ENCODE assay signal across 14 cellular contexts in genomic region chr9:120852240-120853018, GRCh38. TPM values are rescaled to one million over a fixed set of nuclear protein-coding genes. Genes with fewer than 3 reads are reported as not detected.
DNase-seq lines count a peak whose midpoint lies in the region; ATAC-seq and TF ChIP-seq lines count a peak whose summit lies in the region.
"Had no signal": no experiment of that assay in that cellular context is flagged by ENCODE, and none has a peak within 500 bp of the region (broad histone marks: within the 10 kb centered on the region; RNA-seq: fewer than 3 reads in every experiment).

No MANE protein-coding gene starts in this region.

- H3K4me1 Mint-ChIP-seq in CD4-positive, CD25-positive, alpha-beta regulatory T cell, result peaks cover 12 to 63% (median 26%) of the 10 kb centered on the region in 4 donors
- H3K4me1 Mint-ChIP-seq in activated T-helper 17 cell treated with anti-CD3 and anti-CD28 coated beads, Interleukin-2, amount 50 U/mL, for 72 hours, result peaks cover 18% of the 10 kb centered on the region

- peak overlapping the region; percentile 35 to 76 (median 67) for H3K27ac Mint-ChIP-seq in CD4-positive, CD25-positive, alpha-beta regulatory T cell
- peak overlapping the region; percentile 82 for H3K27ac Mint-ChIP-seq in activated T-helper 17 cell treated with anti-CD3 and anti-CD28 coated beads, Interleukin-2, amount 50 U/mL, for 72 hours
- H3K27ac Mint-ChIP-seq: activated CD8-positive, alpha-beta memory T cell treated with anti-CD3 and anti-CD28 coated beads, Interleukin-2, amount 10 ng/mL, durations not matched to agents 7 days and 5 days; mesothelial cell of epicardium had no signal

- H3K79me2 ChIP-seq in smooth muscle cell (ENCODE audit: low read depth), result no peaks in the 10 kb centered on the region

- H2AFZ ChIP-seq in smooth muscle cell (ENCODE audit: low read depth), result no peak overlapping the region

- TF ChIP-seq POLR2A in GM18951 (IDR thresholded peaks at IDR 0.05; ENCODE audit: extremely low read depth, insufficient read depth, insufficient read length), result peak; percentile 9

- no peak overlapping the region for H3K4me2 ChIP-seq in smooth muscle cell
- H3K4me2 ChIP-seq: BLaER1 treated with 17β-estradiol and CSF1 and Interleukin-3, amounts not matched to agents 10 nM and 100 nM had no signal

- no peak for ATAC-seq in CD4-positive, CD25-positive, alpha-beta regulatory T cell (ENCODE audit: low read depth in 2 of 2)
- ATAC-seq in activated T-helper 17 cell treated with anti-CD3 and anti-CD28 coated beads, Interleukin-2, amount 50 U/mL, for 72 hours (replicated peaks), result no peak
- no peak for ATAC-seq in HG02852 (IDR thresholded peaks at IDR 0.05; ENCODE audit: unreplicated experiment)
- ATAC-seq in GM21526 (IDR thresholded peaks at IDR 0.05; ENCODE audit: low FRiP score, unreplicated experiment), result no peak
- ATAC-seq in GM21381 (IDR thresholded peaks at IDR 0.05; ENCODE audit: unreplicated experiment), result no peak
- ATAC-seq: activated CD8-positive, alpha-beta memory T cell treated with anti-CD3 and anti-CD28 coated beads, Interleukin-2, amount 10 ng/mL, durations not matched to agents 7 days and 5 days; Panc1 had no signal

- WGBS in smooth muscle cell (ENCODE audit: low lambda C conversion rate), result 62% methylated on average over 5 of the region's 5 CpGs

- no peak overlapping the region for H3K4me3 ChIP-seq in CD4-positive, CD25-positive, alpha-beta regulatory T cell (ENCODE audit: low read depth, low read length)
- H3K4me3 ChIP-seq in kidney epithelial cell (ENCODE audit: low read depth, low read length) (no peak overlapping the region), smooth muscle cell (no peak overlapping the region)
- H3K4me3 ChIP-seq: BLaER1 treated with 17β-estradiol and CSF1 and Interleukin-3, amounts not matched to agents 10 nM and 100 nM; MG63 had no signal

- no peaks in the 10 kb centered on the region for H4K20me1 ChIP-seq in smooth muscle cell (ENCODE audit: low read depth)
- H4K20me1 ChIP-seq: BLaER1 treated with 17β-estradiol and CSF1 and Interleukin-3, amounts not matched to agents 10 nM and 100 nM had no signal

- H3K27me3 Mint-ChIP-seq in CD4-positive, CD25-positive, alpha-beta regulatory T cell, result no peaks in the 10 kb centered on the region
- H3K27me3 Mint-ChIP-seq in activated T-helper 17 cell treated with anti-CD3 and anti-CD28 coated beads, Interleukin-2, amount 50 U/mL, for 72 hours, result no peaks in the 10 kb centered on the region
- H3K27me3 Mint-ChIP-seq: activated CD8-positive, alpha-beta memory T cell treated with anti-CD3 and anti-CD28 coated beads, Interleukin-2, amount 10 ng/mL, durations not matched to agents 7 days and 5 days had no signal

- H3K9ac ChIP-seq in smooth muscle cell (ENCODE audit: low read depth), result no peak overlapping the region
- H3K9ac ChIP-seq: BLaER1 treated with 17β-estradiol and CSF1 and Interleukin-3, amounts not matched to agents 10 nM and 100 nM had no signal

- H3K9me3 ChIP-seq in CD4-positive, CD25-positive, alpha-beta regulatory T cell (ENCODE audit: control insufficient read depth in 2 of 2, low read length in 2 of 2), result no peaks in the 10 kb centered on the region
- H3K9me3 ChIP-seq in smooth muscle cell (replicated peaks; ENCODE audit: low read depth), result no peaks in the 10 kb centered on the region
- H3K9me3 ChIP-seq: BLaER1 treated with 17β-estradiol and CSF1 and Interleukin-3, amounts not matched to agents 10 nM and 100 nM; MG63 had no signal

- peaks cover 4% of the 10 kb centered on the region for H3K4me1 ChIP-seq in CD4-positive, CD25-positive, alpha-beta regulatory T cell (ENCODE audit: control insufficient read depth, insufficient read depth, low read length, poor library complexity, severe bottlenecking)
- H3K4me1 ChIP-seq in smooth muscle cell (ENCODE audit: low read depth), result peaks cover 16% of the 10 kb centered on the region
- H3K4me1 ChIP-seq: BLaER1 treated with 17β-estradiol and CSF1 and Interleukin-3, amounts not matched to agents 10 nM and 100 nM had no signal

- DNase-seq in CD4-positive, CD25-positive, alpha-beta regulatory T cell, result no peak
- DNase-seq in kidney epithelial cell (ENCODE audit: low read depth) (peak; percentile 59), smooth muscle cell (lab: John Stamatoyannopoulos, UW; ENCODE audit: unreplicated experiment) (no peak)
- DNase-seq: MG63, NCI-H2227 treated with DMSO at 0.1 percent for 48 hours had no signal

- in situ Hi-C loops in GM18951 (cut with MboI; ENCODE audit: low sequenced_read_pairs, unreplicated experiment), result no loop called here

- H3K4me3 Mint-ChIP-seq in CD4-positive, CD25-positive, alpha-beta regulatory T cell, result peak overlapping the region in 1 of 4 donors; percentile 45
- H3K4me3 Mint-ChIP-seq in activated T-helper 17 cell treated with anti-CD3 and anti-CD28 coated beads, Interleukin-2, amount 50 U/mL, for 72 hours, result no peak overlapping the region
- H3K4me3 Mint-ChIP-seq: activated CD8-positive, alpha-beta memory T cell treated with anti-CD3 and anti-CD28 coated beads, Interleukin-2, amount 10 ng/mL, durations not matched to agents 7 days and 5 days; mesothelial cell of epicardium had no signal

- no peak overlapping the region for H3K27ac ChIP-seq in CD4-positive, CD25-positive, alpha-beta regulatory T cell (ENCODE audit: insufficient read depth, low read length, poor library complexity, severe bottlenecking)
- H3K27ac ChIP-seq in smooth muscle cell (ENCODE audit: low read depth), result no peak overlapping the region
- H3K27ac ChIP-seq: BLaER1 treated with 17β-estradiol and CSF1 and Interleukin-3, amounts not matched to agents 10 nM and 100 nM had no signal

- TF ChIP-seq CTCF in kidney epithelial cell (IDR thresholded peaks at IDR 0.05; ENCODE audit: insufficient read depth, low read length, poor library complexity, severe bottlenecking) (no peak), smooth muscle cell (IDR thresholded peaks at IDR 0.05; ENCODE audit: borderline replicate concordance, insufficient read depth, poor library complexity, severe bottlenecking) (no peak)

- H3K27me3 ChIP-seq in CD4-positive, CD25-positive, alpha-beta regulatory T cell (ENCODE audit: control insufficient read depth, insufficient read depth, low read length), result no peaks in the 10 kb centered on the region
- H3K27me3 ChIP-seq in kidney epithelial cell (ENCODE audit: control insufficient read depth, insufficient read depth, low read length) (no peaks in the 10 kb centered on the region), smooth muscle cell (ENCODE audit: low read depth) (no peaks in the 10 kb centered on the region)
- H3K27me3 ChIP-seq: BLaER1 treated with 17β-estradiol and CSF1 and Interleukin-3, amounts not matched to agents 10 nM and 100 nM; MG63 had no signal

- H3F3A ChIP-seq in smooth muscle cell (ENCODE audit: low read depth), result no peaks in the 10 kb centered on the region

- H3K36me3 Mint-ChIP-seq in CD4-positive, CD25-positive, alpha-beta regulatory T cell, result peaks cover 51% of the 10 kb centered on the region
- peaks cover 99% of the 10 kb centered on the region for H3K36me3 Mint-ChIP-seq in activated T-helper 17 cell treated with anti-CD3 and anti-CD28 coated beads, Interleukin-2, amount 50 U/mL, for 72 hours (ENCODE audit: low read depth)
- H3K36me3 Mint-ChIP-seq: mesothelial cell of epicardium had no signal

- peaks cover 32% of the 10 kb centered on the region for H3K36me3 ChIP-seq in CD4-positive, CD25-positive, alpha-beta regulatory T cell (ENCODE audit: control insufficient read depth, insufficient read depth, low read length)
- no peaks in the 10 kb centered on the region for H3K36me3 ChIP-seq in kidney epithelial cell (ENCODE audit: control insufficient read depth, insufficient read depth, low read length)
- no peaks in the 10 kb centered on the region for H3K36me3 ChIP-seq in smooth muscle cell (ENCODE audit: low read depth)

- no peaks in the 10 kb centered on the region for H3K9me3 Mint-ChIP-seq in CD4-positive, CD25-positive, alpha-beta regulatory T cell
- no peaks in the 10 kb centered on the region for H3K9me3 Mint-ChIP-seq in activated T-helper 17 cell treated with anti-CD3 and anti-CD28 coated beads, Interleukin-2, amount 50 U/mL, for 72 hours
- H3K9me3 Mint-ChIP-seq: mesothelial cell of epicardium had no signal

RNA-seq across cellular contexts. Expression of gene PSMD5, which starts 9.7 kb away (rescaled TPM):
- 44.0 TPM for total RNA-seq in CD4-positive, CD25-positive, alpha-beta regulatory T cell
- 10 to 100 TPM; 27.0 to 34.5 (median 29.9) TPM for polyA plus RNA-seq in CD4-positive, CD25-positive, alpha-beta regulatory T cell
- total RNA-seq in activated T-helper 17 cell treated with anti-CD3 and anti-CD28 coated beads, Interleukin-2, amount 50 U/mL, for 72 hours, result 10 to 100 TPM; 60.2 to 62.8 TPM
- total RNA-seq in kidney epithelial cell, result 39.6 and 44.4 TPM in 2 replicates
- 17.7 and 18.6 TPM in 2 replicates for total RNA-seq in smooth muscle cell
- 12.9 and 14.4 TPM in 2 replicates for polyA plus RNA-seq in smooth muscle cell

RNA-seq across cellular contexts. Expression of gene PHF19, which starts 24.6 kb away (rescaled TPM):
- 149 TPM for total RNA-seq in CD4-positive, CD25-positive, alpha-beta regulatory T cell
- polyA plus RNA-seq in CD4-positive, CD25-positive, alpha-beta regulatory T cell, result 10 to 100 TPM; 21.4 to 43.2 (median 31.9) TPM
- 100 to 1,000 TPM; 236 to 258 TPM for total RNA-seq in activated T-helper 17 cell treated with anti-CD3 and anti-CD28 coated beads, Interleukin-2, amount 50 U/mL, for 72 hours
- total RNA-seq in kidney epithelial cell (14.9 and 18.5 TPM in 2 replicates), smooth muscle cell (18.2 and 19.3 TPM in 2 replicates)
- polyA plus RNA-seq in smooth muscle cell, result 14.1 and 16.0 TPM in 2 replicates

RNA-seq across cellular contexts. Expression of gene FBXW2, which starts 59.2 kb away (rescaled TPM):
- total RNA-seq in CD4-positive, CD25-positive, alpha-beta regulatory T cell, result 87.8 TPM
- 10 to 100 TPM; 34.0 to 43.1 (median 39.3) TPM for polyA plus RNA-seq in CD4-positive, CD25-positive, alpha-beta regulatory T cell
- 10 to 100 TPM; 50.4 to 87.8 TPM for total RNA-seq in activated T-helper 17 cell treated with anti-CD3 and anti-CD28 coated beads, Interleukin-2, amount 50 U/mL, for 72 hours
- total RNA-seq in kidney epithelial cell (24.6 and 25.3 TPM in 2 replicates), smooth muscle cell (17.2 and 35.4 TPM in 2 replicates)
- 22.1 and 28.6 TPM in 2 replicates for polyA plus RNA-seq in smooth muscle cell
